ENCODE assay signal across 15 cellular contexts in genomic region chr12:57236224-57236924, GRCh38. TPM values are rescaled to one million over a fixed set of nuclear protein-coding genes. Genes with fewer than 3 reads are reported as not detected.
DNase-seq lines count a peak whose midpoint lies in the region; ATAC-seq and TF ChIP-seq lines count a peak whose summit lies in the region.
"Had no signal": no experiment of that assay in that cellular context is flagged by ENCODE, and none has a peak within 500 bp of the region (broad histone marks: within the 10 kb centered on the region; RNA-seq: fewer than 3 reads in every experiment).

No MANE protein-coding gene starts in this region.

- CTCF ChIA-PET in activated CD4-positive, alpha-beta T cell treated with anti-CD3 and anti-CD28 coated beads, Interleukin-2, amount 10 ng/mL, durations not matched to agents 7 days and 5 days (lab: Charles Lee), result interaction anchor here (10.5 to 18.3 kb wide), 2 partner anchors 7 to 23 kb away, joined by 142 to 332 read pairs; partner anchors contain the start of gene SHMT2
- CTCF ChIA-PET in activated B cell treated with CpG ODN at 0.5 μM for 24 hours (lab: Charles Lee), result interaction anchor here (9.0 to 20.9 kb wide), 2 partner anchors 12 to 20 kb away, joined by 113 to 390 read pairs; partner anchors contain the start of gene NXPH4

- intact Hi-C loops in activated B cell treated with CpG ODN at 0.5 μM for 24 hours (cut with micrococcal nuclease), result no loop called here

- H3K36me3 Mint-ChIP-seq in activated CD4-positive, alpha-beta T cell treated with anti-CD3 and anti-CD28 coated beads, Interleukin-2, amount 10 ng/mL, durations not matched to agents 7 days and 5 days (ENCODE audit: low read depth), result peaks cover 35% of the 10 kb centered on the region
- peaks cover 39% of the 10 kb centered on the region for H3K36me3 Mint-ChIP-seq in activated B cell treated with CpG ODN at 0.5 μM for 24 hours (ENCODE audit: low read depth)
- peaks cover 31% of the 10 kb centered on the region for H3K36me3 Mint-ChIP-seq in stimulated activated memory B cell treated with anti-CD40 and anti-IgM and Interleukin-4, amounts not matched to agents 10 μg/mL and 1 μg/mL and 100 μg/mL, for 72 hours

- peaks cover 0 to 56% of the 10 kb centered on the region in 2 donors for H3K4me1 ChIP-seq in right atrium auricular region

- H3K9me3 ChIP-seq in right atrium auricular region, result no peaks in the 10 kb centered on the region
- H3K9me3 ChIP-seq: tibial nerve had no signal

- H3K27me3 ChIP-seq in right atrium auricular region, result peaks cover 8 to 18% of the 10 kb centered on the region in 2 donors

- peaks cover 67% of the 10 kb centered on the region for H3K4me1 Mint-ChIP-seq in activated CD4-positive, alpha-beta T cell treated with anti-CD3 and anti-CD28 coated beads, Interleukin-2, amount 10 ng/mL, durations not matched to agents 7 days and 5 days
- H3K4me1 Mint-ChIP-seq in activated B cell treated with CpG ODN at 0.5 μM for 24 hours, result peaks cover 92% of the 10 kb centered on the region
- H3K4me1 Mint-ChIP-seq in stimulated activated memory B cell treated with anti-CD40 and anti-IgM and Interleukin-4, amounts not matched to agents 10 μg/mL and 1 μg/mL and 100 μg/mL, for 72 hours, result peaks cover 86% of the 10 kb centered on the region

- peaks cover 33% of the 10 kb centered on the region for H3K27me3 Mint-ChIP-seq in activated CD4-positive, alpha-beta T cell treated with anti-CD3 and anti-CD28 coated beads, Interleukin-2, amount 10 ng/mL, durations not matched to agents 7 days and 5 days
- H3K27me3 Mint-ChIP-seq in activated B cell treated with CpG ODN at 0.5 μM for 24 hours, result peaks cover 8% of the 10 kb centered on the region
- H3K27me3 Mint-ChIP-seq in stimulated activated memory B cell treated with anti-CD40 and anti-IgM and Interleukin-4, amounts not matched to agents 10 μg/mL and 1 μg/mL and 100 μg/mL, for 72 hours, result peaks cover 20% of the 10 kb centered on the region

- H3K9me3 Mint-ChIP-seq in activated CD4-positive, alpha-beta T cell treated with anti-CD3 and anti-CD28 coated beads, Interleukin-2, amount 10 ng/mL, durations not matched to agents 7 days and 5 days, result no peaks in the 10 kb centered on the region
- H3K9me3 Mint-ChIP-seq in activated B cell treated with CpG ODN at 0.5 μM for 24 hours, result no peaks in the 10 kb centered on the region
- no peaks in the 10 kb centered on the region for H3K9me3 Mint-ChIP-seq in stimulated activated memory B cell treated with anti-CD40 and anti-IgM and Interleukin-4, amounts not matched to agents 10 μg/mL and 1 μg/mL and 100 μg/mL, for 72 hours

- no peak overlapping the region for H3K4me3 Mint-ChIP-seq in activated CD4-positive, alpha-beta T cell treated with anti-CD3 and anti-CD28 coated beads, Interleukin-2, amount 10 ng/mL, durations not matched to agents 7 days and 5 days
- H3K4me3 Mint-ChIP-seq in activated B cell treated with CpG ODN at 0.5 μM for 24 hours, result peak overlapping the region; percentile 35
- H3K4me3 Mint-ChIP-seq in stimulated activated memory B cell treated with anti-CD40 and anti-IgM and Interleukin-4, amounts not matched to agents 10 μg/mL and 1 μg/mL and 100 μg/mL, for 72 hours, result peak overlapping the region; percentile 28

- H3K4me3 ChIP-seq in right atrium auricular region, result peak overlapping the region; percentile 32 to 42

- POLR2A ChIA-PET in activated CD4-positive, alpha-beta T cell treated with anti-CD3 and anti-CD28 coated beads, Interleukin-2, amount 10 ng/mL, durations not matched to agents 7 days and 5 days (lab: Charles Lee), result no interaction called here
- POLR2A ChIA-PET in activated B cell treated with CpG ODN at 0.5 μM for 24 hours (lab: Charles Lee), result interaction anchor here (9.0 kb wide), 2 partner anchors 10 to 21 kb away, joined by 175 to 268 read pairs; partner anchors contain the start of genes NXPH4 and SHMT2

- peak overlapping the region; percentile 41 to 71 for H3K27ac ChIP-seq in right atrium auricular region

- peaks cover 27% of the 10 kb centered on the region for H3K36me3 ChIP-seq in right atrium auricular region

- no peak overlapping the region for H3K27ac Mint-ChIP-seq in activated CD4-positive, alpha-beta T cell treated with anti-CD3 and anti-CD28 coated beads, Interleukin-2, amount 10 ng/mL, durations not matched to agents 7 days and 5 days
- H3K27ac Mint-ChIP-seq in activated B cell treated with CpG ODN at 0.5 μM for 24 hours, result peak overlapping the region; percentile 96
- peak overlapping the region; percentile 89 for H3K27ac Mint-ChIP-seq in stimulated activated memory B cell treated with anti-CD40 and anti-IgM and Interleukin-4, amounts not matched to agents 10 μg/mL and 1 μg/mL and 100 μg/mL, for 72 hours

- DNase-seq in activated CD4-positive, alpha-beta T cell treated with anti-CD3 and anti-CD28 coated beads for 48 hours, result peak; percentile 49
- DNase-seq in activated CD4-positive, alpha-beta T cell treated with anti-CD3 and anti-CD28 coated beads, Interleukin-2, amount 10 ng/mL, durations not matched to agents 7 days and 5 days, result no peak
- DNase-seq in activated B cell treated with CpG ODN at 0.5 μM for 24 hours (no peak), right atrium auricular region (ENCODE audit: low spot score) (no peak), NCI-H2081 treated with DMSO at 0.1 percent for 48 hours (lab: John Stamatoyannopoulos, UW) (no peak), NCI-H446 (lab: John Stamatoyannopoulos, UW) (no peak)
- DNase-seq: ACHN; GDM1; Kasumi-1; NCI-H345; stimulated activated CD4-positive, alpha-beta T cell treated with anti-CD3 and anti-CD28 coated beads, Interleukin-4, amount 100 ng/mL, for 4 hours; SW 1271 had no signal

- ATAC-seq in activated B cell treated with CpG ODN at 0.5 μM for 24 hours (ENCODE audit: low read depth), result no peak
- no peak for ATAC-seq in stimulated activated memory B cell treated with anti-CD40 and anti-IgM and Interleukin-4, amounts not matched to agents 10 μg/mL and 1 μg/mL and 100 μg/mL, for 72 hours
- ATAC-seq in HG02938 (IDR thresholded peaks at IDR 0.05; ENCODE audit: unreplicated experiment), result no peak

- TF ChIP-seq CTCF in activated B cell treated with CpG ODN at 0.5 μM for 24 hours (IDR thresholded peaks at IDR 0.05), result no peak
- TF ChIP-seq CTCF in right atrium auricular region (IDR thresholded peaks at IDR 0.05), result no peak

RNA-seq across cellular contexts. Expression of gene SHMT2, which starts 6.9 kb away (rescaled TPM):
- total RNA-seq in activated CD4-positive, alpha-beta T cell treated with anti-CD3 and anti-CD28 coated beads, Interleukin-2, amount 10 ng/mL, durations not matched to agents 7 days and 5 days, result 100 to 1,000 TPM; 137 to 141 TPM
- total RNA-seq in activated B cell treated with CpG ODN at 0.5 μM for 24 hours (268 and 270 TPM in 2 replicates), right atrium auricular region (10 to 100 TPM; 16.6 to 33.0 TPM)

RNA-seq across cellular contexts. Expression of gene STAC3, which starts 14.6 kb away (rescaled TPM):
- total RNA-seq in activated CD4-positive, alpha-beta T cell treated with anti-CD3 and anti-CD28 coated beads, Interleukin-2, amount 10 ng/mL, durations not matched to agents 7 days and 5 days, result 1 to 10 TPM; 5.1 to 5.2 TPM
- 4.6 and 5.5 TPM in 2 replicates for total RNA-seq in activated B cell treated with CpG ODN at 0.5 μM for 24 hours
- under 1 TPM; 0.48 to 0.59 TPM for total RNA-seq in right atrium auricular region

RNA-seq across cellular contexts. Expression of gene NXPH4, which starts 19.8 kb away (rescaled TPM):
- under 1 TPM; 0.29 to 0.32 TPM for total RNA-seq in activated CD4-positive, alpha-beta T cell treated with anti-CD3 and anti-CD28 coated beads, Interleukin-2, amount 10 ng/mL, durations not matched to agents 7 days and 5 days
- 3.4 and 3.5 TPM in 2 replicates for total RNA-seq in activated B cell treated with CpG ODN at 0.5 μM for 24 hours
- 1 to 10 TPM in 1 of 2 donors, under 1 TPM in 1; 0.28 to 1.1 TPM for total RNA-seq in right atrium auricular region
